Comparison of ENCODE assay signal across 1 cellular context in genomic region chr14:74712499-74713394, GRCh38.
TF ChIP-seq lines count a peak whose summit lies in the region.

TSS of gene AREL1 (minus strand) at chr14:74713080. CDS start at chr14:74685615, 27,465 bp downstream.
TSS of gene FCF1 (plus strand) at chr14:74713144. CDS start at chr14:74713198, 54 bp downstream.

TF ChIP-seq in HepG2, 621 proteins besides CTCF, POLR2A, EP300 and RAD21 (continued from another document and continues in another):
- TF ChIP-seq POGK (CRISPR knock-in tag; conservative IDR thresholded peaks at IDR 0.05) = peak; percentile 78; the same call in 1 of the 2 replicates
- TF ChIP-seq FOXK1 (CRISPR knock-in tag; IDR thresholded peaks at IDR 0.05; ENCODE audit: borderline replicate concordance, low read depth) = peak; percentile 96; the same call in 1 of the 2 replicates
- TF ChIP-seq DNMT1 (CRISPR knock-in tag; IDR thresholded peaks at IDR 0.05) = no peak
- TF ChIP-seq ZNF20 (CRISPR knock-in tag; IDR thresholded peaks at IDR 0.05) = no peak
- TF ChIP-seq PTBP1 (IDR thresholded peaks at IDR 0.05; ENCODE audit: low read depth, low read length, poor library complexity, severe bottlenecking) = no peak
- TF ChIP-seq IRF1 (CRISPR knock-in tag; IDR thresholded peaks at IDR 0.05; ENCODE audit: low read depth) = no peak
- TF ChIP-seq ZNF264 (CRISPR knock-in tag; IDR thresholded peaks at IDR 0.05) = no peak
- peak; percentile 73 for TF ChIP-seq TBX2 (CRISPR knock-in tag; IDR thresholded peaks at IDR 0.05; ENCODE audit: borderline replicate concordance)
- TF ChIP-seq ZNF703 (CRISPR knock-in tag; IDR thresholded peaks at IDR 0.05; ENCODE audit: borderline replicate concordance) = no peak
- TF ChIP-seq FLYWCH1 (CRISPR knock-in tag; IDR thresholded peaks at IDR 0.05) = no peak
- TF ChIP-seq HNF4A (CRISPR knock-in tag; IDR thresholded peaks at IDR 0.05) = no peak
- TF ChIP-seq ZNF572 (CRISPR knock-in tag; IDR thresholded peaks at IDR 0.05) = peak; percentile 87; the same call in 1 of the 2 replicates
- TF ChIP-seq, protein P1, sequence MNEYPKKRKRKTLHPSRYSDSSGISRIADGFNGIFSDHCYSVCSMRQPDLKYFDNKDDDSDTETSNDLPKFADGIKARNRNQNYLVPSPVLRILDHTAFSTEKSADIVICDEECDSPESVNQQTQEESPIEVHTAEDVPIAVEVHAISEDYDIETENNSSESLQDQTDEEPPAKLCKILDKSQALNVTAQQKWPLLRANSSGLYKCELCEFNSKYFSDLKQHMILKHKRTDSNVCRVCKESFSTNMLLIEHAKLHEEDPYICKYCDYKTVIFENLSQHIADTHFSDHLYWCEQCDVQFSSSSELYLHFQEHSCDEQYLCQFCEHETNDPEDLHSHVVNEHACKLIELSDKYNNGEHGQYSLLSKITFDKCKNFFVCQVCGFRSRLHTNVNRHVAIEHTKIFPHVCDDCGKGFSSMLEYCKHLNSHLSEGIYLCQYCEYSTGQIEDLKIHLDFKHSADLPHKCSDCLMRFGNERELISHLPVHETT (CRISPR knock-in tag; conservative IDR thresholded peaks at IDR 0.05) = peak; percentile 40; the same call in 1 of the 2 replicates
- no peak for TF ChIP-seq JDP2 (CRISPR knock-in tag; IDR thresholded peaks at IDR 0.05; ENCODE audit: borderline replicate concordance)
- TF ChIP-seq ZNF451 (CRISPR knock-in tag; IDR thresholded peaks at IDR 0.05) = no peak
- peak; percentile 47 for TF ChIP-seq ZNF883 (CRISPR knock-in tag; IDR thresholded peaks at IDR 0.05; ENCODE audit: not compliant biosample characterization)
- TF ChIP-seq, protein P2, sequence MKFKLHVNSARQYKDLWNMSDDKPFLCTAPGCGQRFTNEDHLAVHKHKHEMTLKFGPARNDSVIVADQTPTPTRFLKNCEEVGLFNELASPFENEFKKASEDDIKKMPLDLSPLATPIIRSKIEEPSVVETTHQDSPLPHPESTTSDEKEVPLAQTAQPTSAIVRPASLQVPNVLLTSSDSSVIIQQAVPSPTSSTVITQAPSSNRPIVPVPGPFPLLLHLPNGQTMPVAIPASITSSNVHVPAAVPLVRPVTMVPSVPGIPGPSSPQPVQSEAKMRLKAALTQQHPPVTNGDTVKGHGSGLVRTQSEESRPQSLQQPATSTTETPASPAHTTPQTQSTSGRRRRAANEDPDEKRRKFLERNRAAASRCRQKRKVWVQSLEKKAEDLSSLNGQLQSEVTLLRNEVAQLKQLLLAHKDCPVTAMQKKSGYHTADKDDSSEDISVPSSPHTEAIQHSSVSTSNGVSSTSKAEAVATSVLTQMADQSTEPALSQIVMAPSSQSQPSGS (CRISPR knock-in tag; IDR thresholded peaks at IDR 0.05) = peak; percentile 72; the same call in 1 of the 2 replicates
- no peak for TF ChIP-seq YEATS4 (CRISPR knock-in tag; IDR thresholded peaks at IDR 0.05; ENCODE audit: borderline replicate concordance)
- peak; percentile 78; the same call in 1 of the 2 replicates for TF ChIP-seq TIGD3 (CRISPR knock-in tag; IDR thresholded peaks at IDR 0.05; ENCODE audit: borderline replicate concordance)
- TF ChIP-seq ZNF549 (CRISPR knock-in tag; IDR thresholded peaks at IDR 0.05) = no peak
- TF ChIP-seq IKZF5 (CRISPR knock-in tag; IDR thresholded peaks at IDR 0.05) = no peak
- TF ChIP-seq ZNF816 (CRISPR knock-in tag; IDR thresholded peaks at IDR 0.05; ENCODE audit: borderline replicate concordance) = no peak
- no peak for TF ChIP-seq SALL2 (CRISPR knock-in tag; IDR thresholded peaks at IDR 0.05)
- TF ChIP-seq ZNF850 (CRISPR knock-in tag; conservative IDR thresholded peaks at IDR 0.05) = no peak
- TF ChIP-seq SRSF1 (optimal IDR thresholded peaks at IDR 0.05; ENCODE audit: low read depth, low read length) = no peak
- TF ChIP-seq, protein P3, sequence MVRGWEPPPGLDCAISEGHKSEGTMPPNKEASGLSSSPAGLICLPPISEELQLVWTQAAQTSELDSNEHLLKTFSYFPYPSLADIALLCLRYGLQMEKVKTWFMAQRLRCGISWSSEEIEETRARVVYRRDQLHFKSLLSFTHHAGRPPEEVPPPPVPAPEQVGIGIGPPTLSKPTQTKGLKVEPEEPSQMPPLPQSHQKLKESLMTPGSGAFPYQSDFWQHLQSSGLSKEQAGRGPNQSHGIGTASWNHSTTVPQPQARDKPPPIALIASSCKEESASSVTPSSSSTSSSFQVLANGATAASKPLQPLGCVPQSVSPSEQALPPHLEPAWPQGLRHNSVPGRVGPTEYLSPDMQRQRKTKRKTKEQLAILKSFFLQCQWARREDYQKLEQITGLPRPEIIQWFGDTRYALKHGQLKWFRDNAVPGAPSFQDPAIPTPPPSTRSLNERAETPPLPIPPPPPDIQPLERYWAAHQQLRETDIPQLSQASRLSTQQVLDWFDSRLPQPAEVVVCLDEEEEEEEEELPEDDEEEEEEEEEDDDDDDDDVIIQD (CRISPR knock-in tag; IDR thresholded peaks at IDR 0.05; ENCODE audit: low read depth) = 0 out of 2 replicates have a peak, but pooled peaks have one; percentile 18
- TF ChIP-seq TBP (CRISPR knock-in tag; IDR thresholded peaks at IDR 0.05) = no peak
- TF ChIP-seq ARHGAP35 (CRISPR knock-in tag; IDR thresholded peaks at IDR 0.05; ENCODE audit: borderline replicate concordance) = peak; percentile 59; the same call in 1 of the 2 replicates
- no peak for TF ChIP-seq HDAC6 (IDR thresholded peaks at IDR 0.05; ENCODE audit: low read depth, low read length)
- no peak; the same call in 1 of the 2 replicates for TF ChIP-seq ZBED4 (CRISPR knock-in tag; IDR thresholded peaks at IDR 0.05; ENCODE audit: borderline replicate concordance)
- no peak for TF ChIP-seq RBM22 (optimal IDR thresholded peaks at IDR 0.05; ENCODE audit: low read length)
- TF ChIP-seq RFX1 (IDR thresholded peaks at IDR 0.05) = no peak; the same call in 1 of the 2 replicates
- peak; percentile 98 for TF ChIP-seq HDAC1 (CRISPR knock-in tag; IDR thresholded peaks at IDR 0.05)
- TF ChIP-seq HNRNPK (IDR thresholded peaks at IDR 0.05; ENCODE audit: low read depth, low read length, poor library complexity, severe bottlenecking) = no peak
- no peak for TF ChIP-seq ZFP90 (CRISPR knock-in tag; IDR thresholded peaks at IDR 0.05; ENCODE audit: borderline replicate concordance)
- no peak for TF ChIP-seq NR2F6 (IDR thresholded peaks at IDR 0.05)
- TF ChIP-seq NR2F6 (CRISPR knock-in tag; IDR thresholded peaks at IDR 0.05) = peak; percentile 29; the same call in 1 of the 2 replicates
- TF ChIP-seq GFI1 (CRISPR knock-in tag; IDR thresholded peaks at IDR 0.05; ENCODE audit: borderline replicate concordance) = no peak
- TF ChIP-seq, protein P4, sequence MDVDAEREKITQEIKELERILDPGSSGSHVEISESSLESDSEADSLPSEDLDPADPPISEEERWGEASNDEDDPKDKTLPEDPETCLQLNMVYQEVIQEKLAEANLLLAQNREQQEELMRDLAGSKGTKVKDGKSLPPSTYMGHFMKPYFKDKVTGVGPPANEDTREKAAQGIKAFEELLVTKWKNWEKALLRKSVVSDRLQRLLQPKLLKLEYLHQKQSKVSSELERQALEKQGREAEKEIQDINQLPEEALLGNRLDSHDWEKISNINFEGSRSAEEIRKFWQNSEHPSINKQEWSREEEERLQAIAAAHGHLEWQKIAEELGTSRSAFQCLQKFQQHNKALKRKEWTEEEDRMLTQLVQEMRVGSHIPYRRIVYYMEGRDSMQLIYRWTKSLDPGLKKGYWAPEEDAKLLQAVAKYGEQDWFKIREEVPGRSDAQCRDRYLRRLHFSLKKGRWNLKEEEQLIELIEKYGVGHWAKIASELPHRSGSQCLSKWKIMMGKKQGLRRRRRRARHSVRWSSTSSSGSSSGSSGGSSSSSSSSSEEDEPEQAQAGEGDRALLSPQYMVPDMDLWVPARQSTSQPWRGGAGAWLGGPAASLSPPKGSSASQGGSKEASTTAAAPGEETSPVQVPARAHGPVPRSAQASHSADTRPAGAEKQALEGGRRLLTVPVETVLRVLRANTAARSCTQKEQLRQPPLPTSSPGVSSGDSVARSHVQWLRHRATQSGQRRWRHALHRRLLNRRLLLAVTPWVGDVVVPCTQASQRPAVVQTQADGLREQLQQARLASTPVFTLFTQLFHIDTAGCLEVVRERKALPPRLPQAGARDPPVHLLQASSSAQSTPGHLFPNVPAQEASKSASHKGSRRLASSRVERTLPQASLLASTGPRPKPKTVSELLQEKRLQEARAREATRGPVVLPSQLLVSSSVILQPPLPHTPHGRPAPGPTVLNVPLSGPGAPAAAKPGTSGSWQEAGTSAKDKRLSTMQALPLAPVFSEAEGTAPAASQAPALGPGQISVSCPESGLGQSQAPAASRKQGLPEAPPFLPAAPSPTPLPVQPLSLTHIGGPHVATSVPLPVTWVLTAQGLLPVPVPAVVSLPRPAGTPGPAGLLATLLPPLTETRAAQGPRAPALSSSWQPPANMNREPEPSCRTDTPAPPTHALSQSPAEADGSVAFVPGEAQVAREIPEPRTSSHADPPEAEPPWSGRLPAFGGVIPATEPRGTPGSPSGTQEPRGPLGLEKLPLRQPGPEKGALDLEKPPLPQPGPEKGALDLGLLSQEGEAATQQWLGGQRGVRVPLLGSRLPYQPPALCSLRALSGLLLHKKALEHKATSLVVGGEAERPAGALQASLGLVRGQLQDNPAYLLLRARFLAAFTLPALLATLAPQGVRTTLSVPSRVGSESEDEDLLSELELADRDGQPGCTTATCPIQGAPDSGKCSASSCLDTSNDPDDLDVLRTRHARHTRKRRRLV (CRISPR knock-in tag; IDR thresholded peaks at IDR 0.05) = no peak
